In the genomic region with DNA sequence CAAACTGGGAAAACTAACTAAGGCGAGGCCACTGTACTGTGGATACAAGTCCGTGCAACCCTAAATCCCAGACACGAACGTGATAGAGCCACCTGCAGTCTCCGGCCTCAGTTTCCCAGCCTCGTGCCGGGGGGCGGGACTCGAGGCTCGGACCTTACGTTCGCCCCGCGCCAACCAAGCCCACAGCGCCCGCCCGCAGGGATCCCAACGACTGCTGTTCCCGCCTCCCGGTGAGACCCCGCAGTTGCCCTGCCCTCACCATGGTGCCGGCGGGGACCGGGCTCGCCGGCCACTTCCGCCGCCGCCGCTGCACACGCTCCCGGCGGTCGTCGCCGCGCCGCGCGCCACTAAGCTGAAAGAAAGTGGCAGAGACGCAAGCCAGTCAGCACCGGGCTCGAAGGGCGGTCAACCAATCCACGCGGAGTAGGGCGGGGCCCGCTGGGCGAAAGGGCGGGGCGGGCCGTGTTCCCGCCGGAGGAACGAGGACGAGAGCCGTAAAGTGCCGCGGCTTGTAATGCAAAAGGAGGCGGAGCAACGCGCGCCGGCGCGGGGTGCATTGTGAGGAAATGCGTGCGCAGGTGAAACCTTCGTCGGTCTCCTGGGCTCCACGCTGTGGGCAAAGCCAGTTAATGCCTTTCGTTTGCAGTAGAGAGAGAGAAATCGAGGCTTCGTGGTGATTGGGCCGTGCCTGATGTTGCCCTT, we compare ENCODE assay signal across 1 cellular context.
A peak's percentile ranks its signal among the peaks of the same experiment; 100 is the strongest.
TF ChIP-seq lines count a peak whose summit lies in the region.

LSM4 (minus strand) TSS at position 318 of the 702 bp plus-strand sequence; CDS start at position 262, 56 bp downstream.

TF ChIP-seq in HepG2, 621 proteins besides CTCF, POLR2A, EP300 and RAD21 (continued from another document):
- TF ChIP-seq ZGPAT (CRISPR knock-in tag; IDR thresholded peaks at IDR 0.05) (peak; percentile 82), TOPORS (CRISPR knock-in tag; IDR thresholded peaks at IDR 0.05) (no peak), ZNF639 (CRISPR knock-in tag; conservative IDR thresholded peaks at IDR 0.05) (peak; percentile 92), ZNF558 (CRISPR knock-in tag; IDR thresholded peaks at IDR 0.05; ENCODE audit: borderline replicate concordance) (no peak; the same call in 1 of the 2 replicates), ZNF776 (CRISPR knock-in tag; IDR thresholded peaks at IDR 0.05) (no peak), HNRNPL (IDR thresholded peaks at IDR 0.05; ENCODE audit: low read depth, low read length) (0 out of 2 replicates have a peak, but pooled peaks have one; percentile 21), NFYB (CRISPR knock-in tag; IDR thresholded peaks at IDR 0.05) (peak; percentile 92), ZNF672 (CRISPR knock-in tag; IDR thresholded peaks at IDR 0.05) (no peak), ZNF251 (CRISPR knock-in tag; IDR thresholded peaks at IDR 0.05) (no peak), ZNF274 (CRISPR knock-in tag; IDR thresholded peaks at IDR 0.05) (peak; percentile 42; the same call in 1 of the 2 replicates)
- TF ChIP-seq, protein P1, sequence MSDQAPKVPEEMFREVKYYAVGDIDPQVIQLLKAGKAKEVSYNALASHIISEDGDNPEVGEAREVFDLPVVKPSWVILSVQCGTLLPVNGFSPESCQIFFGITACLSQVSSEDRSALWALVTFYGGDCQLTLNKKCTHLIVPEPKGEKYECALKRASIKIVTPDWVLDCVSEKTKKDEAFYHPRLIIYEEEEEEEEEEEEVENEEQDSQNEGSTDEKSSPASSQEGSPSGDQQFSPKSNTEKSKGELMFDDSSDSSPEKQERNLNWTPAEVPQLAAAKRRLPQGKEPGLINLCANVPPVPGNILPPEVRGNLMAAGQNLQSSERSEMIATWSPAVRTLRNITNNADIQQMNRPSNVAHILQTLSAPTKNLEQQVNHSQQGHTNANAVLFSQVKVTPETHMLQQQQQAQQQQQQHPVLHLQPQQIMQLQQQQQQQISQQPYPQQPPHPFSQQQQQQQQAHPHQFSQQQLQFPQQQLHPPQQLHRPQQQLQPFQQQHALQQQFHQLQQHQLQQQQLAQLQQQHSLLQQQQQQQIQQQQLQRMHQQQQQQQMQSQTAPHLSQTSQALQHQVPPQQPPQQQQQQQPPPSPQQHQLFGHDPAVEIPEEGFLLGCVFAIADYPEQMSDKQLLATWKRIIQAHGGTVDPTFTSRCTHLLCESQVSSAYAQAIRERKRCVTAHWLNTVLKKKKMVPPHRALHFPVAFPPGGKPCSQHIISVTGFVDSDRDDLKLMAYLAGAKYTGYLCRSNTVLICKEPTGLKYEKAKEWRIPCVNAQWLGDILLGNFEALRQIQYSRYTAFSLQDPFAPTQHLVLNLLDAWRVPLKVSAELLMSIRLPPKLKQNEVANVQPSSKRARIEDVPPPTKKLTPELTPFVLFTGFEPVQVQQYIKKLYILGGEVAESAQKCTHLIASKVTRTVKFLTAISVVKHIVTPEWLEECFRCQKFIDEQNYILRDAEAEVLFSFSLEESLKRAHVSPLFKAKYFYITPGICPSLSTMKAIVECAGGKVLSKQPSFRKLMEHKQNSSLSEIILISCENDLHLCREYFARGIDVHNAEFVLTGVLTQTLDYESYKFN (CRISPR knock-in tag; conservative IDR thresholded peaks at IDR 0.05) = peak; percentile 56; the same call in 1 of the 2 replicates
TF ChIP-seq in HepG2: peak in this region for 228.
